ENCODE assay signal across 8 cellular contexts in genomic region chr9:128702445-128702948, GRCh38. TPM values are rescaled to one million over a fixed set of nuclear protein-coding genes. Genes with fewer than 3 reads are reported as not detected.
DNase-seq lines count a peak whose midpoint lies in the region; ATAC-seq and TF ChIP-seq lines count a peak whose summit lies in the region.

Gene PKN3 (plus strand): TSS chr9:128702503. CDS start chr9:128702916, 413 bp downstream.

- CTCF ChIA-PET in Panc1 (lab: Charles Lee): interaction anchor here (0.6 kb wide), 1 partner anchor 34 kb away, joined by 3 read pairs; no protein-coding TSS in a partner anchor

- peak; percentile 77 for DNase-seq in CMK (ENCODE audit: low read depth)
- peak; percentile 87 for DNase-seq in HPDE6-E6E7 (ENCODE audit: extremely low spot score)
- no peak for DNase-seq in Panc1 (ENCODE audit: low read depth, low spot score)
- peak; percentile 82 for DNase-seq in activated T-helper 1 cell treated with anti-CD3 and anti-CD28 coated beads, Interleukin-12 subunit alpha, Interleukin-12 subunit beta, Interleukin-2, Interleukin-4 antibody, amounts not matched to agents 30 ng/mL and 10 ng/mL and 1 ng/mL, durations not matched to agents 14 hours and 24 hours and 36 hours (ENCODE audit: low spot score)
- DNase-seq in fibroblast of mammary gland (ENCODE audit: low read depth): peak; percentile 69

- peak within 1 kb of the TSS; percentile 77 for H3K27ac ChIP-seq in Panc1 (ENCODE audit: low read length)

- H3K27ac Mint-ChIP-seq in activated T-helper 1 cell treated with anti-CD3 and anti-CD28 coated beads, Interleukin-12 subunit alpha, Interleukin-12 subunit beta, Interleukin-2, Interleukin-4 antibody, amounts not matched to agents 30 ng/mL and 10 ng/mL and 1 ng/mL, durations not matched to agents 14 hours and 24 hours and 36 hours: peak within 1 kb of the TSS; percentile 77
- H3K27ac Mint-ChIP-seq in nephron: peak within 1 kb of the TSS in 2 of 3 experiments; percentile 40 to 54
- peak within 1 kb of the TSS; percentile 31 for H3K27ac Mint-ChIP-seq in stimulated activated naive CD8-positive, alpha-beta T cell treated with anti-CD3 and anti-CD28 coated beads, Interleukin-15, Interleukin-2, amounts not matched to agents 100 ng/mL and 50 ng/mL, for 24 hours

- intact Hi-C loops in Panc1 (cut with micrococcal nuclease; ENCODE audit: unreplicated experiment): no loop called here
- intact Hi-C loops in activated T-helper 1 cell treated with anti-CD3 and anti-CD28 coated beads, Interleukin-12 subunit alpha, Interleukin-12 subunit beta, Interleukin-2, Interleukin-4 antibody, amounts not matched to agents 30 ng/mL and 10 ng/mL and 1 ng/mL, durations not matched to agents 14 hours and 24 hours and 36 hours (cut with micrococcal nuclease): loop anchor here (1.0 to 5.0 kb wide), 6 partner anchors 16 to 245 kb away; partner anchors contain the start of genes DOLK, DYNC2I2, LRRC8A and NUP188

- H3K4me1 Mint-ChIP-seq in activated T-helper 1 cell treated with anti-CD3 and anti-CD28 coated beads, Interleukin-12 subunit alpha, Interleukin-12 subunit beta, Interleukin-2, Interleukin-4 antibody, amounts not matched to agents 30 ng/mL and 10 ng/mL and 1 ng/mL, durations not matched to agents 14 hours and 24 hours and 36 hours (ENCODE audit: low read depth): no peaks in the 10 kb centered on the region
- peaks cover 5% of the 10 kb centered on the region for H3K4me1 Mint-ChIP-seq in nephron
- H3K4me1 Mint-ChIP-seq in stimulated activated naive CD8-positive, alpha-beta T cell treated with anti-CD3 and anti-CD28 coated beads, Interleukin-15, Interleukin-2, amounts not matched to agents 100 ng/mL and 50 ng/mL, for 24 hours (ENCODE audit: low read depth): peaks cover 13% of the 10 kb centered on the region

- H3K9me3 ChIP-seq in Panc1 (ENCODE audit: control insufficient read depth, insufficient read depth, low read depth, low read length): no peaks in the 10 kb centered on the region

- H3K4me3 Mint-ChIP-seq in activated T-helper 1 cell treated with anti-CD3 and anti-CD28 coated beads, Interleukin-12 subunit alpha, Interleukin-12 subunit beta, Interleukin-2, Interleukin-4 antibody, amounts not matched to agents 30 ng/mL and 10 ng/mL and 1 ng/mL, durations not matched to agents 14 hours and 24 hours and 36 hours: peak within 1 kb of the TSS; percentile 86
- H3K4me3 Mint-ChIP-seq in nephron: peak within 1 kb of the TSS; percentile 83 to 91 (median 86)
- peak within 1 kb of the TSS; percentile 84 for H3K4me3 Mint-ChIP-seq in stimulated activated naive CD8-positive, alpha-beta T cell treated with anti-CD3 and anti-CD28 coated beads, Interleukin-15, Interleukin-2, amounts not matched to agents 100 ng/mL and 50 ng/mL, for 24 hours

- peak within 1 kb of the TSS; percentile 62 to 64 for H3K4me3 ChIP-seq in Panc1 (ENCODE audit: low read depth in 2 of 2, low read length in 2 of 2)
- H3K4me3 ChIP-seq in fibroblast of mammary gland (ENCODE audit: control insufficient read depth, low read depth, low read length): peak within 1 kb of the TSS; percentile 56

- H3K27me3 Mint-ChIP-seq in activated T-helper 1 cell treated with anti-CD3 and anti-CD28 coated beads, Interleukin-12 subunit alpha, Interleukin-12 subunit beta, Interleukin-2, Interleukin-4 antibody, amounts not matched to agents 30 ng/mL and 10 ng/mL and 1 ng/mL, durations not matched to agents 14 hours and 24 hours and 36 hours (ENCODE audit: insufficient read depth): peaks cover 2% of the 10 kb centered on the region
- H3K27me3 Mint-ChIP-seq in nephron (ENCODE audit: low read depth): no peaks in the 10 kb centered on the region
- no peaks in the 10 kb centered on the region for H3K27me3 Mint-ChIP-seq in stimulated activated naive CD8-positive, alpha-beta T cell treated with anti-CD3 and anti-CD28 coated beads, Interleukin-15, Interleukin-2, amounts not matched to agents 100 ng/mL and 50 ng/mL, for 24 hours

- no peaks in the 10 kb centered on the region for H3K36me3 Mint-ChIP-seq in activated T-helper 1 cell treated with anti-CD3 and anti-CD28 coated beads, Interleukin-12 subunit alpha, Interleukin-12 subunit beta, Interleukin-2, Interleukin-4 antibody, amounts not matched to agents 30 ng/mL and 10 ng/mL and 1 ng/mL, durations not matched to agents 14 hours and 24 hours and 36 hours (ENCODE audit: low read depth)
- peaks cover under 1% of the 10 kb centered on the region for H3K36me3 Mint-ChIP-seq in nephron (ENCODE audit: low read depth)
- H3K36me3 Mint-ChIP-seq in stimulated activated naive CD8-positive, alpha-beta T cell treated with anti-CD3 and anti-CD28 coated beads, Interleukin-15, Interleukin-2, amounts not matched to agents 100 ng/mL and 50 ng/mL, for 24 hours (ENCODE audit: low read depth): peaks cover 4% of the 10 kb centered on the region

- peaks cover 3% of the 10 kb centered on the region for H3K4me1 ChIP-seq in Panc1 (ENCODE audit: control insufficient read depth, insufficient read depth, low read length)

- no peaks in the 10 kb centered on the region for H3K27me3 ChIP-seq in Panc1 (ENCODE audit: control insufficient read depth, insufficient read depth, low read length)

- BruUV-seq in Panc1 (replicated peaks; lab: Mats Ljungman, UMichigan): no TSS peak

- TF ChIP-seq CTCF in Panc1 (IDR thresholded peaks at IDR 0.05): peak; percentile 95
- TF ChIP-seq CTCF in fibroblast of mammary gland (conservative IDR thresholded peaks at IDR 0.05; ENCODE audit: control insufficient read depth, insufficient read depth, low read depth, low read length): peak; percentile 62
- peak; percentile 86 to 98 (median 87) for TF ChIP-seq CTCF in nephron (IDR thresholded peaks at IDR 0.05; ENCODE audit: unreplicated experiment in 3 of 3)

- H3K36me3 ChIP-seq in Panc1 (ENCODE audit: control insufficient read depth, insufficient read depth, low read length): no peaks in the 10 kb centered on the region; the same call in 1 of the 2 replicates

- POLR2A ChIA-PET in Panc1 (lab: Charles Lee): no interaction called here

- no peaks in the 10 kb centered on the region for H3K9me3 Mint-ChIP-seq in activated T-helper 1 cell treated with anti-CD3 and anti-CD28 coated beads, Interleukin-12 subunit alpha, Interleukin-12 subunit beta, Interleukin-2, Interleukin-4 antibody, amounts not matched to agents 30 ng/mL and 10 ng/mL and 1 ng/mL, durations not matched to agents 14 hours and 24 hours and 36 hours
- no peaks in the 10 kb centered on the region for H3K9me3 Mint-ChIP-seq in nephron
- no peaks in the 10 kb centered on the region for H3K9me3 Mint-ChIP-seq in stimulated activated naive CD8-positive, alpha-beta T cell treated with anti-CD3 and anti-CD28 coated beads, Interleukin-15, Interleukin-2, amounts not matched to agents 100 ng/mL and 50 ng/mL, for 24 hours

- in situ Hi-C loops in Panc1 (cut with HindIII; ENCODE audit: low pct_unique_long_range_greater_than_20kb, low sequenced_read_pairs): no loop called here

- ATAC-seq in GM19395 (IDR thresholded peaks at IDR 0.05; ENCODE audit: unreplicated experiment): peak; percentile 70
- ATAC-seq in Panc1: peak; percentile 91

RNA-seq across cellular contexts. Expression of gene PKN3, which starts in this region (rescaled TPM):
- 19.9 TPM for total RNA-seq in Panc1 (2021; ENCODE audit: unreplicated experiment)
- 38.9 TPM for polyA plus RNA-seq in Panc1 (2012; ENCODE audit: insufficient read length)
- total RNA-seq in activated T-helper 1 cell treated with anti-CD3 and anti-CD28 coated beads, Interleukin-12 subunit alpha, Interleukin-12 subunit beta, Interleukin-2, Interleukin-4 antibody, amounts not matched to agents 30 ng/mL and 10 ng/mL and 1 ng/mL, durations not matched to agents 14 hours and 24 hours and 36 hours: 17.7 and 19.3 TPM in 2 replicates
